14 cellular contexts compared by ENCODE assay signal in the genomic region with DNA sequence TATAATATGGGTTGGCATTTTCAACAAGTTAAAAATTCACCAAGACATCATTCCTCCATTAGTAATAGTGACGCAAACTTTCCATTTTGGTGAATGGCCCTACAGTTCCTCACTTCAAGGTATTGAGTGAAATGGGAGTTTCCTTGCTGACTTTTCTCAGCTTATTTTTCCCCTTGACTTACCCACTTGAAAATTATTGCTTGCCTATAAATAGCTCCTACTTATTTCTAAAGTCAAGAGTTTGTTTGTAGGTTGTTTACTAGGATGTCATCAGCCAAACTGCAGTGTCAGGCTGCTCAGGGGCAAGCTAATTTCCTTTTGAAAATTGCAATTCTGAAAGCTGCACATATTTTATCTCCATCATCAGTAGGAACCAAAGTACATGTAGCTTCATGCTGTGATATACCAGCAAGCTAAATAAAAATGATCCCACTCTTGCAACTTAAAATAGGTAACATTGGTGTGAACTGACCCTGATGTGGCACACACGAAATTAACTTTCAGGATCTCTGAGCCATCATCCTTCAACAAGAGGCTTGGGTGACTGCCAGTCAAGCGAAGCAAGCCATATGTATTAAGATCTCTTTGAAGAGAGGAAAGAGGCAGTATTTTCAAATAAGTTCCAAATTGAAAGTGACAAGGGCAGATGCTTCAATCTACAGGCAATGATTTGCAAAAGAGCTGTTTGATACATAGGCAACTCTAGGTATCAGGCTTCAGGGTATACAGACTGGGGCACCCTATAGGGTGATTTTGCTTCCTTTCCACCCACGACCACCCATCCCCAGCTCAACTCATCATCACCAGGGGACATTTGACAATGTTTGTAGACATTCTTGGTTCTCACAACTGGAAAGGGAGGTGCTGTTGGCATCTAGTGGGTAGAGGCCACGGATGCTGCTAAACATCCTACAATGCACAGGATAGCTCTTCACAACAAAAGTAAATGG.
DNase-seq lines count a peak whose midpoint lies in the region; ATAC-seq lines count a peak whose summit lies in the region.
"Had no signal": no experiment of that assay in that cellular context is flagged by ENCODE, and none has a peak within 500 bp of the region (broad histone marks: within the 10 kb centered on the region; RNA-seq: fewer than 3 reads in every experiment).

No MANE protein-coding gene starts in this region.

- H3K9me3 Mint-ChIP-seq in activated CD8-positive, alpha-beta memory T cell treated with anti-CD3 and anti-CD28 coated beads, Interleukin-2, amount 10 ng/mL, durations not matched to agents 7 days and 5 days (ENCODE audit: low read depth) = no peaks in the 10 kb centered on the region
- no peaks in the 10 kb centered on the region for H3K9me3 Mint-ChIP-seq in T-cell
- H3K9me3 Mint-ChIP-seq: brain, naive B cell had no signal

- H3K4me1 Mint-ChIP-seq in activated CD8-positive, alpha-beta memory T cell treated with anti-CD3 and anti-CD28 coated beads, Interleukin-2, amount 10 ng/mL, durations not matched to agents 7 days and 5 days = peaks cover 24% of the 10 kb centered on the region
- peaks cover 24 to 34% (median 28%) of the 10 kb centered on the region in 3 donors for H3K4me1 Mint-ChIP-seq in T-cell

- POLR2A ChIA-PET in T-cell (lab: Charles Lee) = interaction anchor here (0.6 to 1.1 kb wide), 4 partner anchors 10 to 68 kb away, joined by 3 to 9 read pairs (median 4); no protein-coding TSS in a partner anchor

- no peak overlapping the region for H3K4me3 Mint-ChIP-seq in activated CD8-positive, alpha-beta memory T cell treated with anti-CD3 and anti-CD28 coated beads, Interleukin-2, amount 10 ng/mL, durations not matched to agents 7 days and 5 days
- H3K4me3 Mint-ChIP-seq in T-cell = peak overlapping the region in 1 of 3 donors; percentile 57
- H3K4me3 Mint-ChIP-seq: brain, naive B cell had no signal

- peak; percentile 12 for ATAC-seq in activated CD8-positive, alpha-beta memory T cell treated with anti-CD3 and anti-CD28 coated beads, Interleukin-2, amount 10 ng/mL, durations not matched to agents 7 days and 5 days
- ATAC-seq in GM21360 (IDR thresholded peaks at IDR 0.05; ENCODE audit: unreplicated experiment) (peak; percentile 47), T-cell (replicated peaks in 1 of 4) (peak in 3 of 4 experiments; percentile 35 to 67 (median 38)), GM18498 (IDR thresholded peaks at IDR 0.05; ENCODE audit: unreplicated experiment) (no peak)

- peak overlapping the region; percentile 7 for H3K27ac Mint-ChIP-seq in activated CD8-positive, alpha-beta memory T cell treated with anti-CD3 and anti-CD28 coated beads, Interleukin-2, amount 10 ng/mL, durations not matched to agents 7 days and 5 days
- H3K27ac Mint-ChIP-seq in T-cell = peak overlapping the region; percentile 80 to 83

- H3K27me3 Mint-ChIP-seq in activated CD8-positive, alpha-beta memory T cell treated with anti-CD3 and anti-CD28 coated beads, Interleukin-2, amount 10 ng/mL, durations not matched to agents 7 days and 5 days = no peaks in the 10 kb centered on the region
- H3K27me3 Mint-ChIP-seq in T-cell = no peaks in the 10 kb centered on the region
- H3K27me3 Mint-ChIP-seq: naive B cell had no signal

- no peak for DNase-seq in activated CD8-positive, alpha-beta memory T cell treated with anti-CD3 and anti-CD28 coated beads, Interleukin-2, amount 10 ng/mL, durations not matched to agents 7 days and 5 days
- DNase-seq in activated CD8-positive, alpha-beta memory T cell treated with anti-CD3 and anti-CD28 coated beads for 24 hours = no peak
- no peak for DNase-seq in T-cell
- peak; percentile 21 for DNase-seq in pons (ENCODE audit: low spot score)
- DNase-seq in GM19238 (ENCODE audit: insufficient read length, low spot score) = no peak
- no peak for DNase-seq in SHP77 (lab: John Stamatoyannopoulos, UW)
- DNase-seq: GM23248; naive B cell; NK-92 treated with Interleukin-12 subunit alpha and Interleukin-12 subunit beta, amount 100 ng/mL, for 24 hours; SJCRH30; tibial artery had no signal

- CTCF ChIA-PET in activated CD8-positive, alpha-beta memory T cell treated with anti-CD3 and anti-CD28 coated beads, Interleukin-2, amount 10 ng/mL, durations not matched to agents 7 days and 5 days (lab: Charles Lee) = interaction anchor here (0.6 to 2.0 kb wide), 8 partner anchors 19 to 159 kb away, joined by 3 to 5 read pairs (median 4); no protein-coding TSS in a partner anchor
- CTCF ChIA-PET in T-cell (lab: Charles Lee) = interaction anchor here (0.5 to 2.4 kb wide), 13 partner anchors 14 to 134 kb away, joined by 3 to 7 read pairs (median 4); no protein-coding TSS in a partner anchor

- peaks cover under 1% of the 10 kb centered on the region for H3K36me3 Mint-ChIP-seq in activated CD8-positive, alpha-beta memory T cell treated with anti-CD3 and anti-CD28 coated beads, Interleukin-2, amount 10 ng/mL, durations not matched to agents 7 days and 5 days
- H3K36me3 Mint-ChIP-seq in T-cell = no peaks in the 10 kb centered on the region
- H3K36me3 Mint-ChIP-seq: brain, naive B cell had no signal
